ENCODE assay signal across 8 cellular contexts in genomic region chr5:177455661-177456590, GRCh38. TPM values are rescaled to one million over a fixed set of nuclear protein-coding genes. Genes with fewer than 3 reads are reported as not detected.
DNase-seq lines count a peak whose midpoint lies in the region; ATAC-seq and TF ChIP-seq lines count a peak whose summit lies in the region.

No MANE protein-coding gene starts in this region.

- H3K4me1 ChIP-seq in Loucy (ENCODE audit: insufficient read depth, low read length, poor library complexity, severe bottlenecking) (no peaks in the 10 kb centered on the region), foreskin keratinocyte (no peaks in the 10 kb centered on the region), neutrophil (ENCODE audit: control insufficient read depth in 1 of 2, insufficient read depth in 1 of 2, low read depth in 1 of 2, low read length in 1 of 2) (peaks cover 49 to 63% of the 10 kb centered on the region in 2 experiments), subcutaneous abdominal adipose tissue (ENCODE audit: control insufficient read depth in 5 of 5, insufficient read depth in 5 of 5, low read length in 5 of 5) (peaks cover 0 to 34% (median 33%) of the 10 kb centered on the region in 5 donors)

- ATAC-seq in GM21786 (IDR thresholded peaks at IDR 0.05; ENCODE audit: unreplicated experiment) (peak; percentile 10), foreskin keratinocyte (peak; percentile 42)

- H3K9me3 ChIP-seq in Loucy (ENCODE audit: insufficient read depth, low read depth, low read length) (no peaks in the 10 kb centered on the region), neutrophil (no peaks in the 10 kb centered on the region), subcutaneous abdominal adipose tissue (ENCODE audit: control insufficient read depth in 5 of 5, low read length in 5 of 5) (no peaks in the 10 kb centered on the region)

- no peaks in the 10 kb centered on the region for H3K27me3 ChIP-seq in Loucy (ENCODE audit: insufficient read depth, low read length, poor library complexity, severe bottlenecking)
- peaks cover 14% of the 10 kb centered on the region for H3K27me3 ChIP-seq in foreskin keratinocyte
- H3K27me3 ChIP-seq in neutrophil: peaks cover 2% of the 10 kb centered on the region
- peaks cover 11 to 22% (median 13%) of the 10 kb centered on the region in 5 donors for H3K27me3 ChIP-seq in subcutaneous abdominal adipose tissue (ENCODE audit: control insufficient read depth in 5 of 5, insufficient read depth in 4 of 5, low read length in 5 of 5)

- peak overlapping the region; percentile 64; the same call in 1 of the 2 replicates for H2AFZ ChIP-seq in Loucy (ENCODE audit: low read length)

- peak; percentile 50 for DNase-seq in DMS79 treated with DMSO at 0.1 percent for 48 hours (lab: John Stamatoyannopoulos, UW)
- DNase-seq in SHP77 treated with DMSO at 0.1 percent for 48 hours (lab: John Stamatoyannopoulos, UW): peak; percentile 45
- DNase-seq in activated gamma-delta T cell (lab: John Stamatoyannopoulos, UW): peak; percentile 87
- peak in 1 of 2 donors; percentile 67 for DNase-seq in foreskin keratinocyte

- TF ChIP-seq CTCF in Loucy (conservative IDR thresholded peaks at IDR 0.05; ENCODE audit: low read length): peak; percentile 61
- TF ChIP-seq CTCF in foreskin keratinocyte (conservative IDR thresholded peaks at IDR 0.05): peak; percentile 94
- peak; percentile 97 for TF ChIP-seq CTCF in neutrophil (IDR thresholded peaks at IDR 0.05)

- H3K9me2 ChIP-seq in Loucy (replicated peaks; ENCODE audit: low read depth, low read length): no peaks in the 10 kb centered on the region

- H3K4me2 ChIP-seq in Loucy (ENCODE audit: low read depth, low read length, poor library complexity, severe bottlenecking): peak overlapping the region; percentile 80

- H3F3A ChIP-seq in Loucy (ENCODE audit: low read depth): no peaks in the 10 kb centered on the region; the same call in 1 of the 2 replicates

- peaks cover 13% of the 10 kb centered on the region for H4K20me1 ChIP-seq in Loucy (ENCODE audit: insufficient read depth, low read length, poor library complexity, severe bottlenecking)

- H3K36me3 ChIP-seq in Loucy (ENCODE audit: insufficient read depth, low read length) (no peaks in the 10 kb centered on the region), neutrophil (peaks cover 37% of the 10 kb centered on the region), subcutaneous abdominal adipose tissue (ENCODE audit: control insufficient read depth in 5 of 5, insufficient read depth in 5 of 5, low read length in 5 of 5) (peaks cover 0 to 27% (median 22%) of the 10 kb centered on the region in 5 donors)

- H3K79me2 ChIP-seq in Loucy (ENCODE audit: insufficient read depth, low read length): no peaks in the 10 kb centered on the region

- peak overlapping the region; percentile 90 for H3K9ac ChIP-seq in Loucy (ENCODE audit: low read depth, low read length, poor library complexity, severe bottlenecking)
- peak overlapping the region in 4 of 5 donors; percentile 17 to 69 (median 45) for H3K9ac ChIP-seq in subcutaneous abdominal adipose tissue (ENCODE audit: low read length in 5 of 5)

- peak overlapping the region; percentile 79 for H3K4me3 ChIP-seq in Loucy (ENCODE audit: low read length, poor library complexity, severe bottlenecking)
- peak overlapping the region; percentile 81 to 82 for H3K4me3 ChIP-seq in neutrophil (ENCODE audit: low read depth in 1 of 2, low read length in 1 of 2)
- peak overlapping the region; percentile 57 to 76 (median 65) for H3K4me3 ChIP-seq in subcutaneous abdominal adipose tissue (ENCODE audit: low read depth in 1 of 5, low read length in 5 of 5)

- H3K27ac ChIP-seq in foreskin keratinocyte (no peak overlapping the region), neutrophil (peak overlapping the region; percentile 97), subcutaneous abdominal adipose tissue (ENCODE audit: low read depth, low read length) (peak overlapping the region; percentile 46)

RNA-seq across cellular contexts. Expression of gene PRR7, which starts 9.3 kb away (rescaled TPM):
- total RNA-seq in foreskin keratinocyte: 2.4 and 3.0 TPM in 2 replicates
- polyA plus RNA-seq in foreskin keratinocyte: 4.7 and 5.0 TPM in 2 replicates

RNA-seq across cellular contexts. Expression of gene DBN1, which starts 17.5 kb away (rescaled TPM):
- total RNA-seq in foreskin keratinocyte: 80.8 and 88.5 TPM in 2 replicates
- polyA plus RNA-seq in foreskin keratinocyte: 69.8 and 78.7 TPM in 2 replicates

RNA-seq across cellular contexts. Expression of gene GRK6, which starts 29.4 kb away (rescaled TPM):
- 49.4 and 58.1 TPM in 2 replicates for total RNA-seq in foreskin keratinocyte
- 44.7 and 50.5 TPM in 2 replicates for polyA plus RNA-seq in foreskin keratinocyte

RNA-seq across cellular contexts. Expression of gene PDLIM7, which starts 41.5 kb away (rescaled TPM):
- total RNA-seq in foreskin keratinocyte: 71.7 and 77.8 TPM in 2 replicates
- 106 and 107 TPM in 2 replicates for polyA plus RNA-seq in foreskin keratinocyte

RNA-seq across cellular contexts. Expression of gene F12, which starts 46.6 kb away (rescaled TPM):
- 6.0 and 9.7 TPM in 2 replicates for total RNA-seq in foreskin keratinocyte
- 11.8 and 12.3 TPM in 2 replicates for polyA plus RNA-seq in foreskin keratinocyte
